ENCODE assay signal across 10 cellular contexts in the genomic region with DNA sequence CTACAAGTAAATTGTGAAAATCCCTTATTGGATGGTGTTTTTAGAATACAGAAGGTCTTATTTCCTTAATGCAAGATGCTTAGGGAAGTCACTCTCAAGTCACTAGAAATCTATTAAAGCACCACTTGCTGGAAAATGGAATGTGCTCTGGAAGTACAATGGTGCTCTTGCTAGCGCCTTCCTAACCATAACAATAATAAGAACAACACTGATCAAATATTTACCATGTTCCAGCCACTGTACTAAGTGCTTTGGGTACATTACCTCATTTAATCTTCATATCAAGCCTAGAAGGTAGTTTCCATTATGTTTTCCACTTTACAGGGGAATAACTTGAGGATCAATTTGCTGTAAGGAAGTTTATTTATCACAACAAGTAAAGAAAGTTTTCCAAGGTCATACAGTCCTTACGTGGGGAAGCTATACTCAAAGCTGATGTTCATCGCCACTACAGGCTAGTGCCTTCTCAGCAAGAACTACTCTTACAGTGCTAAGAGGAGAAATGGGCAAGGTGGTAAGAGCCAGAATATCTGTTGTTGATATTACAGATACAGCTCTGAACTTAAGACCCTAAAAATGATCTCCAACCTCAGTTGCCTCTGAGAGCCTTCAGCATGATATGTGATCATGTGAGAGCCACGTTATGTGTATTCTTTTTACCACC. TPM values are rescaled to one million over a fixed set of nuclear protein-coding genes. Genes with fewer than 3 reads are reported as not detected.
"Had no signal": no experiment of that assay in that cellular context is flagged by ENCODE, and none has a peak within 500 bp of the region (broad histone marks: within the 10 kb centered on the region; RNA-seq: fewer than 3 reads in every experiment).

No MANE protein-coding gene starts in this region.

RNA-seq across cellular contexts. Expression of a gene that starts 22.1 kb away (rescaled TPM):
- total RNA-seq: activated naive CD4-positive, alpha-beta T cell treated with anti-CD3 and anti-CD28 coated beads for 36 hours; activated naive CD4-positive, alpha-beta T cell treated with anti-CD3 and anti-CD28 coated beads, Interleukin-2, amount 50 U/mL, for 72 hours; activated naive CD8-positive, alpha-beta T cell treated with anti-CD3 and anti-CD28 coated beads for 36 hours; activated T-cell treated with anti-CD3 and anti-CD28 coated beads, Interleukin-2, amount 50 U/mL, for 4 hours; activated T-cell treated with anti-CD3 and anti-CD28 coated beads, Interleukin-2, amount 50 U/mL, for 72 hours; activated T-helper 1 cell treated with anti-CD3 and anti-CD28 coated beads, Interleukin-12 subunit alpha, Interleukin-12 subunit beta, Interleukin-2, Interleukin-4 antibody, amounts not matched to agents 30 ng/mL and 10 ng/mL and 1 ng/mL, durations not matched to agents 14 hours and 24 hours and 36 hours; activated T-helper 17 cell treated with anti-CD3 and anti-CD28 coated beads, Interleukin-2, amount 50 U/mL, for 72 hours; activated T-helper 2 cell treated with anti-CD3 and anti-CD28 coated beads, Interferon-gamma antibody, Interleukin-2, Interleukin-4, amounts not matched to agents 10 μg/mL and 5 μg/mL and 100 μg/mL, durations not matched to agents 14 hours and 24 hours and 36 hours; astrocyte; bronchial epithelial cell had no signal
